ENCODE assay signal across 24 cellular contexts in the genomic region with DNA sequence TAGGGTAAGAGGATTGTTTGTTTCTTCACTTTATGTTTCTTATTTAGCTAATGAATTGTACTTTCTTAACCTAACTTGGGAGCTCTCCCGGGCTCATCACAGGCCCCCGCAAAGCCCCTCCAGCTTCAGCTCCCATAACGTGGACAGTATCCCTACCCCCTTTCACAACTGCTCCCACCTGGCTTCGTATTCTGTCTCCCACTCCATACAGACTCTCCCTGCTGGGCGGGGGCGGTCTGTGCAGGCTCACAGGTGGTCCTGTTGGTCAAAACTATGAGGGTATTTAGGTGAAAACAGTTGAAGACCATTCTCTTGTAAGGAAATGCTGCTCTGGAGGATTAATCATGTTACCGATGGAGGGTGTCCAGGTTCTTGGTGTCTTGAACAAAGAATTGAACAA.
DNase-seq lines count a peak whose midpoint lies in the region; FAIRE-seq and TF ChIP-seq lines count a peak whose summit lies in the region.
"Had no signal": no experiment of that assay in that cellular context is flagged by ENCODE, and none has a peak within 500 bp of the region (broad histone marks: within the 10 kb centered on the region; RNA-seq: fewer than 3 reads in every experiment).

No MANE protein-coding gene starts in this region.

- H3K27ac Mint-ChIP-seq in neural crest cell (ENCODE audit: unreplicated experiment) = peak overlapping the region; percentile 23
- H3K27ac Mint-ChIP-seq: CD4-positive, alpha-beta memory T cell; CD4-positive, CD25-positive, alpha-beta regulatory T cell had no signal

- H3K4me1 ChIP-seq in hepatocyte (ENCODE audit: insufficient read depth) = no peaks in the 10 kb centered on the region
- H3K4me1 ChIP-seq: BE2C, BLaER1 had no signal

- no peaks in the 10 kb centered on the region for H3K36me3 ChIP-seq in hepatocyte (replicated peaks; ENCODE audit: insufficient read depth, low read depth)
- H3K36me3 ChIP-seq: BE2C, BLaER1 had no signal

- no peak overlapping the region for H3K4me3 Mint-ChIP-seq in neural crest cell
- H3K4me3 Mint-ChIP-seq: CD14-positive monocyte; CD4-positive, alpha-beta memory T cell; CD4-positive, CD25-positive, alpha-beta regulatory T cell; CD8-positive, alpha-beta memory T cell had no signal

- H3K9me3 ChIP-seq in hepatocyte (ENCODE audit: low read depth) = no peaks in the 10 kb centered on the region
- H3K9me3 ChIP-seq: BE2C, BLaER1 had no signal

- no peaks in the 10 kb centered on the region for H3K9me2 ChIP-seq in hepatocyte (replicated peaks; ENCODE audit: insufficient read depth)

- no peaks in the 10 kb centered on the region for H3K79me2 ChIP-seq in hepatocyte

- WGBS in hepatocyte (ENCODE audit: low lambda C conversion rate, missing lambda C conversion rate) = 82% methylated on average over 7 of the region's 7 CpGs

- H3K9me3 Mint-ChIP-seq in neural crest cell = peaks cover 18% of the 10 kb centered on the region

- no peak overlapping the region for H2AFZ ChIP-seq in hepatocyte

- no peak for TF ChIP-seq CTCF in neural crest cell (conservative IDR thresholded peaks at IDR 0.05)
- TF ChIP-seq CTCF in hepatocyte (IDR thresholded peaks at IDR 0.05; ENCODE audit: poor library complexity) = no peak

- H3K4me2 ChIP-seq in hepatocyte = no peak overlapping the region
- H3K4me2 ChIP-seq: BLaER1 had no signal

- H3K36me3 Mint-ChIP-seq in neural crest cell (ENCODE audit: low read depth) = peaks cover 9% of the 10 kb centered on the region
- H3K36me3 Mint-ChIP-seq: CD14-positive monocyte; CD4-positive, alpha-beta memory T cell; CD4-positive, CD25-positive, alpha-beta regulatory T cell; CD8-positive, alpha-beta memory T cell had no signal

- H3K27ac ChIP-seq in hepatocyte = no peak overlapping the region
- H3K27ac ChIP-seq: BLaER1 had no signal

- no peaks in the 10 kb centered on the region for H3K4me1 Mint-ChIP-seq in neural crest cell
- H3K4me1 Mint-ChIP-seq: CD14-positive monocyte; CD4-positive, alpha-beta memory T cell; CD4-positive, CD25-positive, alpha-beta regulatory T cell; CD8-positive, alpha-beta memory T cell had no signal

- DNase-seq in HTR-8/SVneo (ENCODE audit: insufficient read length, low spot score) = no peak
- DNase-seq in neural crest cell (ENCODE audit: low read depth, low spot score) = no peak
- no peak for DNase-seq in HCEC 1CT
- no peak for DNase-seq in NCI-H2196 treated with DMSO at 0.1 percent for 48 hours (lab: John Stamatoyannopoulos, UW; ENCODE audit: unreplicated experiment)
- no peak for DNase-seq in hepatocyte (ENCODE audit: low spot score)
- DNase-seq: 8988T; ACHN; BE2C; C1 segment of cervical spinal cord; CD4-positive, alpha-beta memory T cell; CD4-positive, CD25-positive, alpha-beta regulatory T cell; CD8-positive, alpha-beta memory T cell; COR-L47; DMS 273 treated with DMSO at 0.1 percent for 48 hours; DMS153; DMS53; DMS79; GF-D8 had no signal

- no peaks in the 10 kb centered on the region for H3K27me3 Mint-ChIP-seq in neural crest cell (ENCODE audit: low read depth)
- H3K27me3 Mint-ChIP-seq: CD4-positive, alpha-beta memory T cell; CD4-positive, CD25-positive, alpha-beta regulatory T cell; CD8-positive, alpha-beta memory T cell had no signal

- H3K27me3 ChIP-seq in hepatocyte = no peaks in the 10 kb centered on the region
- H3K27me3 ChIP-seq: BE2C, BLaER1 had no signal

- H3K4me3 ChIP-seq in hepatocyte = no peak overlapping the region
- H3K4me3 ChIP-seq: BLaER1 had no signal

- peak; percentile 23 for FAIRE-seq in HTR-8/SVneo (lab: Jason Lieb, UNC)
- FAIRE-seq: A204.1, G401.6, GM12891, GM19239 had no signal

- no peaks in the 10 kb centered on the region for H4K20me1 ChIP-seq in hepatocyte (ENCODE audit: insufficient read depth, poor library complexity, severe bottlenecking)
- H4K20me1 ChIP-seq: BLaER1 had no signal
